Comparison of ENCODE assay signal across 1 cellular context in the genomic region with DNA sequence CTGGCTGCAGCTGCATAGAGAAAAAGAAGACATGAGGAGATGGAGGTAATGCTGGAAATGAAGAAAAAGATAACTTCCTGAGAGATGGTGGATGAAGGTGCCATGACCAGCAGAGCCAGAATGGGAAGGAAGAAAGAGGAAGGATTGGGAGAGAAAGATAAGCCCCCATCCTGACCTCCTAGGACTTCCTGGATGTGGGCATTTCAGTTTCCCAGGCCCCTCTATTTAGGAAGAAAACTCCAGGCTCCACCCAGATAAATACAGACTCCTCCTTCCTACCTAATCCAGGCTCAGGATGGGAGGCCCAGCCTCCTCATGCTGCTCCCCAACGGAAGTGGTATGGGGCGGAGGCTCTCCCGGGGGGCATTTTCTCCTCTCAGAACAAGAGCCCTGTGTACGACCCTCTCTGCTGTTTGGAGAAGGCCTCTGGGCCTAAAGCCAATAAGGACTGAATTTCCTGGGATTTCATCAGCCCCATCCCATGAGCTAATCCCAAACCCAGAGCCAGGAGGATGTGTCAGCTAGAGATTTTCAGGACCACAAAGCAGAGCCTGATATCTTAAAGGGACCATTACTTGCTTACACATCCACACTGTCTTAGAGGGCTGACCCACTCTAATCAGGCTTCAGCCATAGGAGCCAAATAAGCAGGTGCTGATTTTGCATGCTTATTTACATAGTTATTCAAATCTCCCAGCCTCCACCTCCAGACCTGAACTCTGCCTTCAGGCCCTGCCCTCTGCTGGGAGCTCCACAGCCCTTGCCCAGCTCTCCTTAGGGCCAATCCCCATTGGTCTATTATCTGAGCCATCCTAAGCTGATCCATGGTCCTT.
A peak's percentile ranks its signal among the peaks of the same experiment; 100 is the strongest.
TF ChIP-seq lines count a peak whose summit lies in the region.

No MANE protein-coding gene starts in this region.

TF ChIP-seq in H1, 55 proteins besides CTCF, POLR2A, EP300 and RAD21:
- TF ChIP-seq SUZ12 (IDR thresholded peaks at IDR 0.05; ENCODE audit: low read length) (no peak), CEBPB (IDR thresholded peaks at IDR 0.05; ENCODE audit: low read depth, low read length) (peak; percentile 41; the same call in 1 of the 2 replicates), SP4 (IDR thresholded peaks at IDR 0.05; ENCODE audit: low read length) (0 out of 2 replicates have a peak, but pooled peaks have one; percentile 10)
